32 cellular contexts compared by ENCODE assay signal in genomic region chr7:108033776-108034497, GRCh38. TPM values are rescaled to one million over a fixed set of nuclear protein-coding genes. Genes with fewer than 3 reads are reported as not detected.
"Had no signal": no experiment of that assay in that cellular context is flagged by ENCODE, and none has a peak within 500 bp of the region (broad histone marks: within the 10 kb centered on the region; RNA-seq: fewer than 3 reads in every experiment).

No MANE protein-coding gene starts in this region.

- H3K4me1 ChIP-seq: left ventricle myocardium inferior, prostate gland, sigmoid colon, upper lobe of right lung had no signal

- DNase-seq: activated CD4-positive, alpha-beta memory T cell treated with anti-CD3 and anti-CD28 coated beads, Interleukin-2, amount 10 ng/mL, durations not matched to agents 7 days and 5 days; activated CD4-positive, alpha-beta T cell treated with anti-CD3 and anti-CD28 coated beads for 1 hour; activated CD4-positive, alpha-beta T cell treated with anti-CD3 and anti-CD28 coated beads, Interleukin-2, amount 10 ng/mL, durations not matched to agents 7 days and 5 days; activated CD8-positive, alpha-beta memory T cell treated with anti-CD3 and anti-CD28 coated beads, Interleukin-2, amount 50 U/mL, for 48 hours; activated gamma-delta T cell treated with Interleukin-2 at 50 U/mL for 16 hours; activated naive CD4-positive, alpha-beta T cell treated with anti-CD3 and anti-CD28 coated beads, Interleukin-2, amount 50 U/mL, for 16 hours; activated T-cell treated with anti-CD3 and anti-CD28 coated beads, Interleukin-2, amount 50 U/mL, for 24 hours; amniotic stem cell; brain microvascular endothelial cell; caudate nucleus; left ventricle myocardium inferior; naive B cell; nephron progenitor cell; retina; sigmoid colon; small intestine; stimulated activated CD4-positive, alpha-beta T cell treated with anti-CD3 and anti-CD28 coated beads, Interleukin-4, amount 100 ng/mL, for 4 hours; stimulated activated CD8-positive, alpha-beta memory T cell treated with anti-CD3 and anti-CD28 coated beads, Interleukin-4, amount 100 ng/mL, for 48 hours; stimulated activated naive CD8-positive, alpha-beta T cell treated with anti-CD3 and anti-CD28 coated beads, Interleukin-15, amount 100 ng/mL, for 72 hours; substantia nigra; T-helper 17 cell; T1000; upper lobe of right lung had no signal

- H3K36me3 ChIP-seq: brain microvascular endothelial cell, left ventricle myocardium inferior, neutrophil, prostate gland, sigmoid colon, upper lobe of right lung had no signal

- H3K4me1 Mint-ChIP-seq: activated CD4-positive, alpha-beta memory T cell treated with anti-CD3 and anti-CD28 coated beads, Interleukin-2, amount 10 ng/mL, durations not matched to agents 7 days and 5 days; activated CD4-positive, alpha-beta T cell treated with anti-CD3 and anti-CD28 coated beads, Interleukin-2, amount 10 ng/mL, durations not matched to agents 7 days and 5 days; naive B cell; stimulated activated naive CD8-positive, alpha-beta T cell treated with anti-CD3 and anti-CD28 coated beads, Interleukin-15, amount 100 ng/mL, for 72 hours; T-helper 17 cell had no signal

- H3K27ac Mint-ChIP-seq: activated CD4-positive, alpha-beta memory T cell treated with anti-CD3 and anti-CD28 coated beads, Interleukin-2, amount 10 ng/mL, durations not matched to agents 7 days and 5 days; activated CD4-positive, alpha-beta T cell treated with anti-CD3 and anti-CD28 coated beads, Interleukin-2, amount 10 ng/mL, durations not matched to agents 7 days and 5 days; activated T-cell treated with anti-CD3 and anti-CD28 coated beads, Interleukin-2, amount 50 U/mL, for 24 hours; dendritic cell treated with granulocyte-macrophage colony-stimulating factor and Interleukin-4, amounts not matched to agents 40 ng/mL and 50 ng/mL, for 4 days; naive B cell; stimulated activated memory B cell treated with anti-CD40 and anti-IgM and Interleukin-4, amounts not matched to agents 10 μg/mL and 1 μg/mL and 100 μg/mL, for 72 hours; stimulated activated naive CD8-positive, alpha-beta T cell treated with anti-CD3 and anti-CD28 coated beads, Interleukin-15, amount 100 ng/mL, for 72 hours; T-helper 17 cell had no signal

- H3K27me3 Mint-ChIP-seq: activated CD4-positive, alpha-beta T cell treated with anti-CD3 and anti-CD28 coated beads, Interleukin-2, amount 10 ng/mL, durations not matched to agents 7 days and 5 days had no signal

- H3K27me3 ChIP-seq: brain microvascular endothelial cell, sigmoid colon, upper lobe of right lung had no signal

- H3K4me3 ChIP-seq: left ventricle myocardium inferior, lung, prostate gland, sigmoid colon, upper lobe of right lung had no signal

- H3K9me3 Mint-ChIP-seq: activated CD4-positive, alpha-beta memory T cell treated with anti-CD3 and anti-CD28 coated beads, Interleukin-2, amount 10 ng/mL, durations not matched to agents 7 days and 5 days; activated CD4-positive, alpha-beta T cell treated with anti-CD3 and anti-CD28 coated beads, Interleukin-2, amount 10 ng/mL, durations not matched to agents 7 days and 5 days; activated T-cell treated with anti-CD3 and anti-CD28 coated beads, Interleukin-2, amount 50 U/mL, for 24 hours; dendritic cell treated with granulocyte-macrophage colony-stimulating factor and Interleukin-4, amounts not matched to agents 40 ng/mL and 50 ng/mL, for 4 days; naive B cell; nephron progenitor cell; stimulated activated memory B cell treated with anti-CD40 and anti-IgM and Interleukin-4, amounts not matched to agents 10 μg/mL and 1 μg/mL and 100 μg/mL, for 72 hours; stimulated activated naive CD8-positive, alpha-beta T cell treated with anti-CD3 and anti-CD28 coated beads, Interleukin-15, amount 100 ng/mL, for 72 hours had no signal

- H3K27ac ChIP-seq: brain microvascular endothelial cell, epithelial cell of prostate, left ventricle myocardium inferior, neutrophil, prostate gland, sigmoid colon, upper lobe of right lung had no signal

- ATAC-seq: stimulated activated memory B cell treated with anti-CD40 and anti-IgM and Interleukin-4, amounts not matched to agents 10 μg/mL and 1 μg/mL and 100 μg/mL, for 72 hours; stimulated activated naive CD8-positive, alpha-beta T cell treated with anti-CD3 and anti-CD28 coated beads, Interleukin-15, amount 100 ng/mL, for 72 hours; T-helper 17 cell; upper lobe of right lung had no signal

- FAIRE-seq: astrocyte, frontal cortex, islet of Langerhans, small intestine had no signal

- H3K4me3 Mint-ChIP-seq: activated CD4-positive, alpha-beta memory T cell treated with anti-CD3 and anti-CD28 coated beads, Interleukin-2, amount 10 ng/mL, durations not matched to agents 7 days and 5 days; activated CD4-positive, alpha-beta T cell treated with anti-CD3 and anti-CD28 coated beads, Interleukin-2, amount 10 ng/mL, durations not matched to agents 7 days and 5 days; activated T-cell treated with anti-CD3 and anti-CD28 coated beads, Interleukin-2, amount 50 U/mL, for 24 hours; dendritic cell treated with granulocyte-macrophage colony-stimulating factor and Interleukin-4, amounts not matched to agents 40 ng/mL and 50 ng/mL, for 4 days; naive B cell; nephron progenitor cell; stimulated activated memory B cell treated with anti-CD40 and anti-IgM and Interleukin-4, amounts not matched to agents 10 μg/mL and 1 μg/mL and 100 μg/mL, for 72 hours; stimulated activated naive CD8-positive, alpha-beta T cell treated with anti-CD3 and anti-CD28 coated beads, Interleukin-15, amount 100 ng/mL, for 72 hours; T-helper 17 cell had no signal

- H3K9me3 ChIP-seq: left ventricle myocardium inferior, neutrophil, prostate gland, sigmoid colon, upper lobe of right lung had no signal

- H3K36me3 Mint-ChIP-seq: naive B cell; stimulated activated memory B cell treated with anti-CD40 and anti-IgM and Interleukin-4, amounts not matched to agents 10 μg/mL and 1 μg/mL and 100 μg/mL, for 72 hours had no signal

RNA-seq across cellular contexts. Expression of gene LAMB1, which starts 31.0 kb away (rescaled TPM):
- total RNA-seq: activated CD4-positive, alpha-beta memory T cell treated with anti-CD3 and anti-CD28 coated beads, Interleukin-2, amount 10 ng/mL, durations not matched to agents 7 days and 5 days; activated CD4-positive, alpha-beta T cell treated with anti-CD3 and anti-CD28 coated beads, Interleukin-2, amount 10 ng/mL, durations not matched to agents 7 days and 5 days; T-helper 17 cell had no signal
